34 cellular contexts compared by ENCODE assay signal in genomic region chr18:71324356-71324755, GRCh38.
"Had no signal": no experiment of that assay in that cellular context is flagged by ENCODE, and none has a peak within 500 bp of the region (broad histone marks: within the 10 kb centered on the region; RNA-seq: fewer than 3 reads in every experiment).

No MANE protein-coding gene starts in this region.

- H3K4me1 ChIP-seq: ascending aorta had no signal

- DNase-seq: activated CD4-positive, alpha-beta memory T cell treated with anti-CD3 and anti-CD28 coated beads, Interleukin-2, amount 10 ng/mL, durations not matched to agents 7 days and 5 days; activated CD4-positive, alpha-beta T cell treated with anti-CD3 and anti-CD28 coated beads for 1 hour; activated CD4-positive, alpha-beta T cell treated with anti-CD3 and anti-CD28 coated beads for 36 hours; activated CD4-positive, alpha-beta T cell treated with anti-CD3 and anti-CD28 coated beads for 48 hours; activated CD4-positive, alpha-beta T cell treated with anti-CD3 and anti-CD28 coated beads, Interleukin-2, amount 10 ng/mL, durations not matched to agents 7 days and 5 days; activated CD4-positive, alpha-beta T cell treated with anti-CD3 and anti-CD28 coated beads, Interleukin-2, amount 50 U/mL, for 48 hours; activated CD4-positive, CD25-positive, alpha-beta regulatory T cell; activated CD8-positive, alpha-beta memory T cell treated with anti-CD3 and anti-CD28 coated beads for 24 hours; activated CD8-positive, alpha-beta memory T cell treated with anti-CD3 and anti-CD28 coated beads, Interleukin-2, amount 50 U/mL, for 4 hours; activated CD8-positive, alpha-beta T cell treated with anti-CD3 and anti-CD28 coated beads, Interleukin-2, amount 10 ng/mL, durations not matched to agents 7 days and 5 days; activated effector memory CD4-positive, alpha-beta T cell treated with anti-CD3 and anti-CD28 coated beads, Interleukin-2, amount 50 U/mL, for 16 hours; activated gamma-delta T cell treated with Interleukin-2 at 50 U/mL for 16 hours; activated naive CD4-positive, alpha-beta T cell; activated naive CD4-positive, alpha-beta T cell treated with anti-CD3 and anti-CD28 coated beads, Interleukin-2, amount 10 ng/mL, durations not matched to agents 7 days and 5 days; activated naive CD8-positive, alpha-beta T cell treated with anti-CD3 and anti-CD28 coated beads, Interleukin-2, amount 10 ng/mL, durations not matched to agents 7 days and 5 days; activated naive CD8-positive, alpha-beta T cell treated with anti-CD3 and anti-CD28 coated beads, Interleukin-2, amount 50 U/mL, for 24 hours; activated T-cell treated with anti-CD3 and anti-CD28 coated beads for 4 hours; activated T-cell treated with anti-CD3 and anti-CD28 coated beads, Interleukin-2, amount 50 U/mL, for 1 hour; activated T-cell treated with anti-CD3 and anti-CD28 coated beads, Interleukin-2, amount 50 U/mL, for 4 hours; activated T-cell treated with anti-CD3 and anti-CD28 coated beads, Interleukin-2, amount 50 U/mL, for 72 hours; amygdala; anterior cingulate cortex; caudate nucleus; cerebellar nuclear complex; T-helper 1 cell; T-helper 2 cell; T-helper 9 cell; WERI-Rb-1 had no signal

- H3K27me3 ChIP-seq: ascending aorta, cardiac muscle cell had no signal

- H3K4me3 ChIP-seq: ascending aorta, cardiac muscle cell had no signal

- H3K9me3 ChIP-seq: ascending aorta had no signal

- H3K27ac ChIP-seq: ascending aorta, cardiac muscle cell, WERI-Rb-1 had no signal

- FAIRE-seq: bronchial epithelial cell had no signal

- ATAC-seq: activated CD4-positive, alpha-beta T cell treated with anti-CD3 and anti-CD28 coated beads for 36 hours; activated CD4-positive, CD25-positive, alpha-beta regulatory T cell treated with anti-CD3 and anti-CD28 coated beads, Interleukin-2, amount 50 U/mL, for 24 hours; activated CD8-positive, alpha-beta T cell treated with anti-CD3 and anti-CD28 coated beads, Interleukin-2, amount 10 ng/mL, durations not matched to agents 7 days and 5 days; activated naive CD8-positive, alpha-beta T cell treated with anti-CD3 and anti-CD28 coated beads, Interleukin-2, amount 50 U/mL, for 24 hours; activated T-cell treated with anti-CD3 and anti-CD28 coated beads, Interleukin-2, amount 50 U/mL, for 4 hours; activated T-cell treated with anti-CD3 and anti-CD28 coated beads, Interleukin-2, amount 50 U/mL, for 72 hours; activated T-helper 17 cell treated with anti-CD3 and anti-CD28 coated beads, Interleukin-2, amount 50 U/mL, for 72 hours; WTC11 had no signal

- H3K36me3 ChIP-seq: ascending aorta, cardiac muscle cell, WERI-Rb-1 had no signal
